Comparison of ENCODE assay signal across 1 cellular context in the genomic region with DNA sequence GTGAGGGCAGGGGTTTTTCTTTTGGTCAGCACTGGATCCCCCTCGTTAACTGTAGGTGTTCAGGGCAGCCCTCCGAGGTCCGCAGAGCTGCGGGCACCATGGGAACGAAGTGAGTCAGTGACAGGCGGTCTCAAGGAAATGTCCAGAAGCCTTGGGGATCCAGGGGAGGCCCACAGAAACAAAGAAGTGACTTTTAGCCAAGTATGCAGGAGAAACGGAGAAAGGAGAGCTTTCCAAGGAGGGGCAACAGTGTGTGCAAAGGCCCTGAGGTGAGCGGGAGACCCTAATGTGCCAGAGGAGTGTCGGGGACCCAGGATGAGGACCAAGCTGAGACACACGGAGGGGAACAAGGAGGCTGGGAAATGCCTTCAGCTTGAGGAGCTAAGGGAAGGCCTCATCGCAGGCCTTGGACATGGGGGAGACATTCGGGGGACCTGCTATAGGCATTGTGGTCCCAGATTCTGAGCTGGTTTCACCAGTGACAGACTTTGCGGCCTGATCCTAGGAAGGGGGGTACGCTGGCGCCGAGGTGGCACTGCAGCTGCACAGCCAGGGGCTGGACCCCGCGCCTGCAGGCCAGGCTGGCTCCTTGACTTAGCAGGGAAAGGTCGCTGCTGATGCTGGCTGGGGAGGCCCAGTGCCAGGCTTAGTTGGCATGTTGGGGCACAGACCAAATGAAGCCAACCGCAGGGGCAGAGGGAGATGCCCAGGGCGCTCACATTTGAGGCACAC.
TF ChIP-seq lines count a peak whose summit lies in the region.

No MANE protein-coding gene starts in this region.

TF ChIP-seq in HepG2, 621 proteins besides CTCF, POLR2A, EP300 and RAD21:
- TF ChIP-seq ZNF350 (CRISPR knock-in tag; IDR thresholded peaks at IDR 0.05; ENCODE audit: borderline replicate concordance, low read depth) (0 out of 2 replicates have a peak, but pooled peaks have one; percentile 9), ZC3H13 (CRISPR knock-in tag; IDR thresholded peaks at IDR 0.05) (0 out of 2 replicates have a peak, but pooled peaks have one; percentile 25), ZMYM3 (CRISPR knock-in tag; IDR thresholded peaks at IDR 0.05) (peak; percentile 59; the same call in 1 of the 2 replicates), SIN3B (IDR thresholded peaks at IDR 0.05; ENCODE audit: low read length) (no peak), ZNF572 (CRISPR knock-in tag; IDR thresholded peaks at IDR 0.05) (0 out of 2 replicates have a peak, but pooled peaks have one; percentile 22), CHD4 (IDR thresholded peaks at IDR 0.05; ENCODE audit: borderline replicate concordance, low read length) (no peak), CAMTA2 (CRISPR knock-in tag; IDR thresholded peaks at IDR 0.05; ENCODE audit: borderline replicate concordance) (0 out of 2 replicates have a peak, but pooled peaks have one; percentile 13), ZMYM2 (CRISPR knock-in tag; IDR thresholded peaks at IDR 0.05) (0 out of 2 replicates have a peak, but pooled peaks have one; percentile 5), ZNF230 (CRISPR knock-in tag; IDR thresholded peaks at IDR 0.05) (peak; percentile 18; the same call in 1 of the 2 replicates), ASH2L (IDR thresholded peaks at IDR 0.05; ENCODE audit: insufficient read length, low read depth, low read length) (peak; percentile 2)
